ENCODE assay signal across 29 cellular contexts in the genomic region with DNA sequence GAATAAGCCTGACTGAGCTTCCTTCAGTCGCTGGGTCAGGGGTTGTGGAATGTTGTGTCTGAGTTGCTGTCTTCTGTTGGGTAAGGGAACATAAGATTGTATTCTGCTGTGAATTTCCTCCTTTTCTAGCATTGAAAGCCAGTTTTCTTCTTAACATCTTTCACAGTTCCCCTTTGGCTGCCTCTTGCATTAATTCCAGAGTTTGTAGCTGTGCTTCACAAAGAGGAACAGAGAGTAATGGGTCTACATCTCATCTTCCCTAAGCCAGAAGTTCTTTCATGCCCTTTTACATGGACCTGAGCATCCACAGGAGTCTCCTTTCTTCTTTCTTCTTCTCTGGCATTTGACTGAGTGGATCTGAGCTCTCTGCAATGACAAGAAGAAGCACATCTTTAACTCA.
"Had no signal": no experiment of that assay in that cellular context is flagged by ENCODE, and none has a peak within 500 bp of the region (broad histone marks: within the 10 kb centered on the region; RNA-seq: fewer than 3 reads in every experiment).

No MANE protein-coding gene starts in this region.

- H3K9me3 ChIP-seq: adrenal gland, psoas muscle, right atrium auricular region, thyroid gland, upper lobe of right lung had no signal

- DNase-seq: activated CD4-positive, alpha-beta T cell treated with anti-CD3 and anti-CD28 coated beads, Interleukin-2, amount 50 U/mL, for 4 hours; activated CD8-positive, alpha-beta memory T cell treated with anti-CD3 and anti-CD28 coated beads for 24 hours; activated CD8-positive, alpha-beta memory T cell treated with anti-CD3 and anti-CD28 coated beads, Interleukin-2, amount 50 U/mL, for 4 hours; activated T-cell treated with anti-CD3 and anti-CD28 coated beads, Interleukin-2, amount 50 U/mL, for 24 hours; adrenal gland; dorsolateral prefrontal cortex; effector memory CD8-positive, alpha-beta T cell; foreskin melanocyte; hippocampal formation; islet precursor cell; left colon; mesendoderm; naive thymus-derived CD8-positive, alpha-beta T cell; psoas muscle; stimulated activated CD4-positive, alpha-beta T cell treated with anti-CD3 and anti-CD28 coated beads, Interleukin-4, amount 100 ng/mL, for 24 hours; substantia nigra; T-helper 1 cell; thyroid gland; upper lobe of right lung had no signal

- H3K9me3 Mint-ChIP-seq: WTC11 had no signal

- H3K27ac ChIP-seq: adrenal gland, dorsolateral prefrontal cortex, psoas muscle, right atrium auricular region, thyroid gland, upper lobe of right lung had no signal

- ATAC-seq: activated naive CD4-positive, alpha-beta T cell treated with anti-CD3 and anti-CD28 coated beads, Interleukin-2, amount 50 U/mL, for 72 hours; activated T-helper 17 cell treated with anti-CD3 and anti-CD28 coated beads, Interleukin-2, amount 50 U/mL, for 72 hours; effector memory CD8-positive, alpha-beta T cell; esophagus mucosa; left colon; naive thymus-derived CD8-positive, alpha-beta T cell; psoas muscle; upper lobe of right lung; WTC11 had no signal

- H3K4me3 ChIP-seq: adrenal gland, dorsolateral prefrontal cortex, psoas muscle, right atrium auricular region, thyroid gland, upper lobe of right lung had no signal

- H3K4me3 Mint-ChIP-seq: activated T-cell treated with anti-CD3 and anti-CD28 coated beads, Interleukin-2, amount 50 U/mL, for 24 hours; activated T-helper 17 cell treated with anti-CD3 and anti-CD28 coated beads, Interleukin-2, amount 50 U/mL, for 72 hours; central memory CD8-positive, alpha-beta T cell; effector memory CD8-positive, alpha-beta T cell; naive thymus-derived CD8-positive, alpha-beta T cell; stimulated activated naive CD8-positive, alpha-beta T cell treated with anti-CD3 and anti-CD28 coated beads, Interleukin-15, Interleukin-2, amounts not matched to agents 100 ng/mL and 50 ng/mL, for 24 hours; WTC11 had no signal

- FAIRE-seq: astrocyte, colon, endothelial cell of umbilical vein had no signal

- H3K36me3 ChIP-seq: adrenal gland, right atrium auricular region, thyroid gland, upper lobe of right lung had no signal

- H3K4me1 Mint-ChIP-seq: activated T-helper 17 cell treated with anti-CD3 and anti-CD28 coated beads, Interleukin-2, amount 50 U/mL, for 72 hours; central memory CD8-positive, alpha-beta T cell; WTC11 had no signal

- H3K36me3 Mint-ChIP-seq: activated naive CD4-positive, alpha-beta T cell treated with anti-CD3 and anti-CD28 coated beads, Interleukin-2, amount 50 U/mL, for 72 hours; naive thymus-derived CD8-positive, alpha-beta T cell; WTC11 had no signal

- H3K4me1 ChIP-seq: adrenal gland, psoas muscle, right atrium auricular region, upper lobe of right lung had no signal

- H3K27me3 ChIP-seq: adrenal gland, dorsolateral prefrontal cortex, right atrium auricular region, thyroid gland, upper lobe of right lung had no signal

- H3K27ac Mint-ChIP-seq: activated naive CD4-positive, alpha-beta T cell treated with anti-CD3 and anti-CD28 coated beads, Interleukin-2, amount 50 U/mL, for 72 hours; activated T-cell treated with anti-CD3 and anti-CD28 coated beads, Interleukin-2, amount 50 U/mL, for 24 hours; activated T-helper 17 cell treated with anti-CD3 and anti-CD28 coated beads, Interleukin-2, amount 50 U/mL, for 72 hours; effector memory CD8-positive, alpha-beta T cell; naive thymus-derived CD8-positive, alpha-beta T cell; stimulated activated naive CD8-positive, alpha-beta T cell treated with anti-CD3 and anti-CD28 coated beads, Interleukin-15, Interleukin-2, amounts not matched to agents 100 ng/mL and 50 ng/mL, for 24 hours; WTC11 had no signal

- H3K27me3 Mint-ChIP-seq: activated T-cell treated with anti-CD3 and anti-CD28 coated beads, Interleukin-2, amount 50 U/mL, for 24 hours; activated T-helper 17 cell treated with anti-CD3 and anti-CD28 coated beads, Interleukin-2, amount 50 U/mL, for 72 hours; central memory CD8-positive, alpha-beta T cell; effector memory CD8-positive, alpha-beta T cell; naive thymus-derived CD8-positive, alpha-beta T cell; stimulated activated naive CD8-positive, alpha-beta T cell treated with anti-CD3 and anti-CD28 coated beads, Interleukin-15, Interleukin-2, amounts not matched to agents 100 ng/mL and 50 ng/mL, for 24 hours had no signal
